In genomic region chr10:102399217-102400021, GRCh38 we compare ENCODE assay signal across 8 cellular contexts. TPM values are rescaled to one million over a fixed set of nuclear protein-coding genes. Genes with fewer than 3 reads are reported as not detected.
A peak's percentile ranks its signal among the peaks of the same experiment; 100 is the strongest.
DNase-seq lines count a peak whose midpoint lies in the region; ATAC-seq and TF ChIP-seq lines count a peak whose summit lies in the region.

No MANE protein-coding gene starts in this region.

- H3K9me3 Mint-ChIP-seq in stimulated activated naive CD8-positive, alpha-beta T cell treated with anti-CD3 and anti-CD28 coated beads, Interleukin-15, amount 100 ng/mL, for 72 hours, result no peaks in the 10 kb centered on the region

- no peak overlapping the region for H3K27ac ChIP-seq in neural cell (ENCODE audit: low read length)

- peak; percentile 99 for TF ChIP-seq CTCF in neural cell (IDR thresholded peaks at IDR 0.05; ENCODE audit: poor library complexity, severe bottlenecking)

- H3K27me3 ChIP-seq in neural cell (ENCODE audit: insufficient read depth, low read depth, low read length), result peaks cover 16% of the 10 kb centered on the region

- H3K9me3 ChIP-seq in neural cell (ENCODE audit: low read length), result no peaks in the 10 kb centered on the region

- H3K79me2 ChIP-seq in neural cell (replicated peaks; ENCODE audit: insufficient read depth, low read length), result no peaks in the 10 kb centered on the region

- peak overlapping the region; percentile 33 to 87 for H3K27ac Mint-ChIP-seq in stimulated activated naive CD8-positive, alpha-beta T cell treated with anti-CD3 and anti-CD28 coated beads, Interleukin-15, amount 100 ng/mL, for 72 hours

- no peaks in the 10 kb centered on the region for H3K36me3 ChIP-seq in neural cell (ENCODE audit: insufficient read depth, low read length)

- DNase-seq in DMS153 treated with DMSO at 0.1 percent for 48 hours (lab: John Stamatoyannopoulos, UW; ENCODE audit: unreplicated experiment) (peak; percentile 85), KBM-7 (peak; percentile 84), RPMI8226 (peak; percentile 87), fibroblast of the conjunctiva (ENCODE audit: low read depth) (peak; percentile 68)
- DNase-seq in activated effector memory CD4-positive, alpha-beta T cell treated with anti-CD3 and anti-CD28 coated beads, Interleukin-2, amount 50 U/mL, for 16 hours, result peak; percentile 96
- peak; percentile 89 to 91 for DNase-seq in stimulated activated naive CD8-positive, alpha-beta T cell treated with anti-CD3 and anti-CD28 coated beads, Interleukin-15, amount 100 ng/mL, for 72 hours

- no peak overlapping the region for H2AFZ ChIP-seq in neural cell (ENCODE audit: low read depth, low read length)

- H3K4me3 Mint-ChIP-seq in stimulated activated naive CD8-positive, alpha-beta T cell treated with anti-CD3 and anti-CD28 coated beads, Interleukin-15, amount 100 ng/mL, for 72 hours, result peak overlapping the region; percentile 86 to 96

- H3K9me2 ChIP-seq in neural cell (ENCODE audit: insufficient read depth, low read length), result no peaks in the 10 kb centered on the region

- no peaks in the 10 kb centered on the region for H4K20me1 ChIP-seq in neural cell (ENCODE audit: insufficient read depth)

- TF ChIP-seq EP300 in neural cell (conservative IDR thresholded peaks at IDR 0.05; ENCODE audit: poor library complexity, severe bottlenecking), result peak; percentile 37

- no peaks in the 10 kb centered on the region for H3F3A ChIP-seq in neural cell (ENCODE audit: insufficient read depth, low read length, poor library complexity, severe bottlenecking)

- H3K4me3 ChIP-seq in neural cell (ENCODE audit: low read length), result peak overlapping the region; percentile 82

- peaks cover 72% of the 10 kb centered on the region for H3K4me1 Mint-ChIP-seq in stimulated activated naive CD8-positive, alpha-beta T cell treated with anti-CD3 and anti-CD28 coated beads, Interleukin-15, amount 100 ng/mL, for 72 hours

- peak; percentile 38 for ATAC-seq in GM21447 (IDR thresholded peaks at IDR 0.05; ENCODE audit: unreplicated experiment)
- peak; percentile 58 for ATAC-seq in stimulated activated naive CD8-positive, alpha-beta T cell treated with anti-CD3 and anti-CD28 coated beads, Interleukin-15, amount 100 ng/mL, for 72 hours

- no peaks in the 10 kb centered on the region for H3K27me3 Mint-ChIP-seq in stimulated activated naive CD8-positive, alpha-beta T cell treated with anti-CD3 and anti-CD28 coated beads, Interleukin-15, amount 100 ng/mL, for 72 hours

- peak overlapping the region; percentile 39 for H3K4me2 ChIP-seq in neural cell (ENCODE audit: low read length)

- TF ChIP-seq RAD21 in neural cell (conservative IDR thresholded peaks at IDR 0.05), result peak; percentile 70

- peak overlapping the region; percentile 66 for H3K9ac ChIP-seq in neural cell (ENCODE audit: low read length)

- in situ Hi-C loops in KBM-7 (cut with MboI; ENCODE audit: low pct_unique_long_range_greater_than_20kb, low sequenced_read_pairs), result no loop called here

TF ChIP-seq in neural cell, 6 proteins besides CTCF, POLR2A, EP300 and RAD21:
- TF ChIP-seq MXI1 (conservative IDR thresholded peaks at IDR 0.05; ENCODE audit: poor library complexity, severe bottlenecking), result peak; percentile 67
- TF ChIP-seq TAF1 (IDR thresholded peaks at IDR 0.05; ENCODE audit: low read depth), result peak; percentile 56
- no peak for TF ChIP-seq REST (IDR thresholded peaks at IDR 0.05; ENCODE audit: borderline replicate concordance)
- TF ChIP-seq EZH2 (IDR thresholded peaks at IDR 0.05; ENCODE audit: borderline replicate concordance, insufficient read depth, low read length, poor library complexity, severe bottlenecking), result no peak
- peak; percentile 85 for TF ChIP-seq POLR2AphosphoS5 (IDR thresholded peaks at IDR 0.05)
- TF ChIP-seq SMC3 (conservative IDR thresholded peaks at IDR 0.05; ENCODE audit: poor library complexity), result peak; percentile 87

RNA-seq across cellular contexts. Expression of gene NFKB2, which starts 3.9 kb away (rescaled TPM):
- 0.30 and 0.34 TPM in 2 replicates for polyA plus RNA-seq in neural cell
- 0.24 and 0.46 TPM in 2 replicates for polyA minus RNA-seq in neural cell

RNA-seq across cellular contexts. Expression of gene PSD, which starts 19.2 kb away (rescaled TPM):
- 68.8 and 84.3 TPM in 2 replicates for polyA plus RNA-seq in neural cell
- 52.3 and 67.7 TPM in 2 replicates for polyA minus RNA-seq in neural cell

RNA-seq across cellular contexts. Expression of gene FBXL15, which starts 21.2 kb away (rescaled TPM):
- 27.5 and 37.8 TPM in 2 replicates for polyA plus RNA-seq in neural cell
- 16.2 and 22.2 TPM in 2 replicates for polyA minus RNA-seq in neural cell

RNA-seq across cellular contexts. Expression of gene CUEDC2, which starts 33.0 kb away (rescaled TPM):
- 169 and 194 TPM in 2 replicates for polyA plus RNA-seq in neural cell
- 76.2 and 79.9 TPM in 2 replicates for polyA minus RNA-seq in neural cell

RNA-seq across cellular contexts. Expression of gene C10orf95, which starts 51.9 kb away (rescaled TPM):
- polyA plus RNA-seq in neural cell, result not detected in 2 replicates
- not detected in 2 replicates for polyA minus RNA-seq in neural cell
